In the genomic region with DNA sequence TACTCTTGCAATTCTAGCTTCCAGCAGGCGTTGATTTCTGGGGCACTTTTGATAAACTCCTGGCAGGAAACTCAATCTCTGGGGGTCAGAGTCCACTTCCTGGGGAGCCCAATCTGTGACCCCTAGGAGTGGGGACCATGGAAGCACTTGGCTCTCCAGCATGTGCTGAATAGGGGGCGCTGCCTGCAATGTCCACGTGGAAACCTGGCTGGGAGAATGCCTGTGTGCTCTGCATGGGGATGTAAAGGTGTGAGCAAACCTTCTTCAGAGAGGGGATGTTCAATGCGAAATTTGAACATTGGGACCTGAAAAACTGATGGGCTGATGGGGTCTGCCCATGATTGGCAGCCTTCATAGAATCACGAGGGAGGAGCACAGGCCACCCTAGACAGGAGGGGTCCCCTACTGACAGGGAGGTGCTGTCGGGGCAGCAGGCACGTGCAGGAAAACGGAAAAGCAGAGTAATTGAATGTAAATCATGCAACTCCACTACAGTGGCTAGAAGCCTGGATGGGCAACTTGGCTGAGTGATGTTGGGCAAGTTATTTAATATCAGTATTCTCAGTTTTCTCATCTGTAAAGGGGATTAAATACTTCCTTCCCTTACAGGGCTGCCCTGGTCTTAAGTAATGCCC, we compare ENCODE assay signal across 8 cellular contexts.
DNase-seq lines count a peak whose midpoint lies in the region; ATAC-seq, FAIRE-seq and TF ChIP-seq lines count a peak whose summit lies in the region.

No MANE protein-coding gene starts in this region.

- TF ChIP-seq CTCF in WERI-Rb-1 (IDR thresholded peaks at IDR 0.05; ENCODE audit: low read depth, low read length) (no peak), D721Med (IDR thresholded peaks at IDR 0.05; ENCODE audit: insufficient read depth, missing control alignments) (no peak)

- no peaks in the 10 kb centered on the region for H3K9me3 ChIP-seq in WERI-Rb-1 (ENCODE audit: severe bottlenecking)

- no peak overlapping the region for H3K27ac ChIP-seq in WERI-Rb-1

- DNase-seq in GM18507 (ENCODE audit: extremely low spot score, insufficient read length, low read depth) (no peak), iPS-NIHi7 (ENCODE audit: extremely low spot score) (peak; percentile 46), WERI-Rb-1 (no peak), DMS53 treated with DMSO at 0.1 percent for 48 hours (lab: John Stamatoyannopoulos, UW; ENCODE audit: unreplicated experiment) (no peak), activated gamma-delta T cell treated with Interleukin-2 at 50 U/mL for 16 hours (no peak), D721Med (ENCODE audit: insufficient read length, low spot score) (no peak)

- ATAC-seq in GM21723 (IDR thresholded peaks at IDR 0.05; ENCODE audit: unreplicated experiment) (peak; percentile 32), HG03571 (IDR thresholded peaks at IDR 0.05; ENCODE audit: unreplicated experiment) (peak; percentile 23)

- H3K36me3 ChIP-seq in WERI-Rb-1 = peaks cover 9% of the 10 kb centered on the region

- no peaks in the 10 kb centered on the region for H3K27me3 ChIP-seq in WERI-Rb-1 (ENCODE audit: insufficient read depth, low read depth, severe bottlenecking)

- peak; percentile 36 for FAIRE-seq in GM18507 (lab: Jason Lieb, UNC)
- FAIRE-seq in D721Med (lab: Jason Lieb, UNC) = no peak

- H3K4me3 ChIP-seq in WERI-Rb-1 (ENCODE audit: low read depth, low read length) = no peak overlapping the region
